7 cellular contexts compared by ENCODE assay signal in genomic region chr15:45458746-45459403, GRCh38.
DNase-seq lines count a peak whose midpoint lies in the region; ATAC-seq, FAIRE-seq and TF ChIP-seq lines count a peak whose summit lies in the region.

No MANE protein-coding gene starts in this region.

- peaks cover 44% of the 10 kb centered on the region for H3K4me1 Mint-ChIP-seq in activated B cell treated with CpG ODN at 0.5 μM for 24 hours

- CTCF ChIA-PET in activated B cell treated with CpG ODN at 0.5 μM for 24 hours (lab: Charles Lee) = interaction anchor here (0.7 to 6.3 kb wide), 13 partner anchors 19 to 332 kb away, joined by 3 to 89 read pairs (median 10); partner anchors contain the start of gene BLOC1S6

- peak; percentile 91 for TF ChIP-seq CTCF in activated B cell treated with CpG ODN at 0.5 μM for 24 hours (IDR thresholded peaks at IDR 0.05)

- H3K9me3 Mint-ChIP-seq in activated B cell treated with CpG ODN at 0.5 μM for 24 hours = no peaks in the 10 kb centered on the region

- no peaks in the 10 kb centered on the region for H3K27me3 Mint-ChIP-seq in activated B cell treated with CpG ODN at 0.5 μM for 24 hours

- intact Hi-C loops in activated B cell treated with CpG ODN at 0.5 μM for 24 hours (cut with micrococcal nuclease) = loop anchor here (1.0 to 10.0 kb wide), 8 partner anchors 37 to 434 kb away; partner anchors contain the start of genes BLOC1S6 and SORD

- no peak for ATAC-seq in activated B cell treated with CpG ODN at 0.5 μM for 24 hours (ENCODE audit: low read depth)
- ATAC-seq in left lobe of liver = peak; percentile 79

- H3K36me3 Mint-ChIP-seq in activated B cell treated with CpG ODN at 0.5 μM for 24 hours (ENCODE audit: low read depth) = no peaks in the 10 kb centered on the region

- TF ChIP-seq POLR2A in GM12892 (IDR thresholded peaks at IDR 0.05; ENCODE audit: low read depth, low read length) = no peak

- no peak overlapping the region for H3K27ac Mint-ChIP-seq in activated B cell treated with CpG ODN at 0.5 μM for 24 hours

- no peak overlapping the region for H3K4me3 Mint-ChIP-seq in activated B cell treated with CpG ODN at 0.5 μM for 24 hours

- DNase-seq in GM12892 (ENCODE audit: insufficient read length) (no peak), NCI-H2081 (lab: John Stamatoyannopoulos, UW) (peak; percentile 63 to 68), activated B cell treated with CpG ODN at 0.5 μM for 24 hours (peak; percentile 61), cerebellar cortex (ENCODE audit: low spot score) (peak; percentile 78), left lobe of liver (ENCODE audit: low spot score) (peak; percentile 78), GDM1 (lab: John Stamatoyannopoulos, UW) (no peak)
- peak; percentile 64 for DNase-seq in stimulated activated CD4-positive, alpha-beta T cell treated with anti-CD3 and anti-CD28 coated beads, Interleukin-2, amount 100 ng/mL, for 4 hours (ENCODE audit: low read depth)

- peak; percentile 74 for FAIRE-seq in GM12892 (lab: Jason Lieb, UNC)

- POLR2A ChIA-PET in activated B cell treated with CpG ODN at 0.5 μM for 24 hours (lab: Charles Lee) = interaction anchor here (1.8 kb wide), 1 partner anchor 56 kb away, joined by 8 read pairs; a partner anchor contains a TSS

Comparison
In these comparisons a context has a peak if more than half of its experiments do, and no peak if none do; other contexts are left out.
1. DNase-seq: peak in NCI-H2081 (2 of 2), activated B cell treated with CpG ODN at 0.5 μM for 24 hours (single experiment), cerebellar cortex (single experiment), left lobe of liver (single experiment) and stimulated activated CD4-positive, alpha-beta T cell treated with anti-CD3 and anti-CD28 coated beads, Interleukin-2, amount 100 ng/mL, for 4 hours (single experiment); none in GM12892 (single experiment) and GDM1 (single experiment).